In the genomic region with DNA sequence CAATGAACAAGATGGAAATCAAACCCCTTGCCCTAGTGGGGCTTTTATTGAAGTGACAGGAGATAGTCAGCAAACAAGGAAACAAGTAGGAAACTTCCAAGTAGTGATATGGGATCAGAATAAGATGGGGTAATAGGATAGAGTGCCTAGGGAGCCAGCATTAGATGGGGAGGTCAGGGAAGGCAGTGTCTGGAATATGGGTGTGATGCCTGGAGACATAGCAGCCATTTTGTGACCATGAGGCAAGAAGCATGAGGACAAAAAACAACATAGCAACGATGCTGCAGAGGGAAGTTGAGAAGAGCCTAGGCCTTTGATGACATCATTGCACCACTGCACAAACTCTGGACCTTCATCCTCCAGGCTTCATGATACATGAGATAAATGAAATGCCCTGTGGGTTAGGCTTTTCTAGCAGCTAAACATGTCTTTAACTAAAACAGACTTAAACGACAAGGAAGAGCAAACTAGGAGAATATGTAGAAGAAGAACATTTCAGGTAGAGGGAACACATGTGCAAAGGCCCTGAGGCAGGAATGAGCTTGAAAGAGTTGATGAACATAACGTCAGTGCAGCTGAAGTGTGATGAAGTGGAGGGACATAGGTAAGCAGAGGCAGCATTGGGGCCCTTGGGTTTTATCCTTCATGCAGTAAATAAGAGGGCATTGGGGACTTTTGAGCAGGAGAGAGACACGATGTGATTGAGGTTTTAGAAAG, we compare ENCODE assay signal across 31 cellular contexts.
"Had no signal": no experiment of that assay in that cellular context is flagged by ENCODE, and none has a peak within 500 bp of the region (broad histone marks: within the 10 kb centered on the region; RNA-seq: fewer than 3 reads in every experiment).

No MANE protein-coding gene starts in this region.

- H3K4me1 Mint-ChIP-seq: endodermal cell, mesothelial cell of epicardium, neural crest cell had no signal

- H3K27ac ChIP-seq: epithelial cell of prostate, gastrocnemius medialis, neutrophil, pancreas, stomach, thyroid gland, vagina had no signal

- H3K27me3 ChIP-seq: gastrocnemius medialis, neutrophil, pancreas, stomach, thyroid gland, vagina had no signal

- H3K4me3 Mint-ChIP-seq: dendritic cell treated with granulocyte-macrophage colony-stimulating factor and Interleukin-4, amounts not matched to agents 40 ng/mL and 50 ng/mL, for 4 days; endodermal cell; mesothelial cell of epicardium; naive B cell; natural killer cell treated with Interleukin-12 subunit alpha and Interleukin-12 subunit beta and Interleukin-15 and Interleukin-18, amount 100 ng/mL, for 72 hours; neural crest cell had no signal

- H3K36me3 Mint-ChIP-seq: mesothelial cell of epicardium had no signal

- H3K36me3 ChIP-seq: gastrocnemius medialis, neutrophil, pancreas, stomach, thyroid gland, vagina had no signal

- H3K27ac Mint-ChIP-seq: dendritic cell treated with granulocyte-macrophage colony-stimulating factor and Interleukin-4, amounts not matched to agents 40 ng/mL and 50 ng/mL, for 4 days; endodermal cell; mesothelial cell of epicardium; natural killer cell treated with Interleukin-12 subunit alpha and Interleukin-12 subunit beta and Interleukin-15 and Interleukin-18, amount 100 ng/mL, for 72 hours had no signal

- ATAC-seq: esophagus mucosa; gastrocnemius medialis; left lobe of liver; mucosa of descending colon; natural killer cell treated with Interleukin-12 subunit alpha and Interleukin-12 subunit beta and Interleukin-15 and Interleukin-18, amount 100 ng/mL, for 72 hours; sciatic nerve had no signal

- H3K4me1 ChIP-seq: pancreas, stomach had no signal

- H3K4me2 ChIP-seq: smooth muscle cell had no signal

- DNase-seq: effector CD8-positive, alpha-beta T cell; foreskin fibroblast; gastrocnemius medialis; head of caudate nucleus; kidney; mesenchymal stem cell; mucosa of descending colon; naive B cell; retina; stimulated activated CD4-positive, alpha-beta T cell treated with anti-CD3 and anti-CD28 coated beads, Interleukin-12 subunit alpha, Interleukin-12 subunit beta, amount 100 ng/mL, for 4 hours; stimulated activated CD4-positive, alpha-beta T cell treated with anti-CD3 and anti-CD28 coated beads, Interleukin-1b, Interleukin-23, amount 100 ng/mL, for 48 hours; stimulated activated CD4-positive, alpha-beta T cell treated with anti-CD3 and anti-CD28 coated beads, Interleukin-4, amount 100 ng/mL, for 1 hour; stimulated activated CD8-positive, alpha-beta memory T cell treated with anti-CD3 and anti-CD28 coated beads, Interleukin-4, amount 100 ng/mL, for 48 hours; stimulated activated naive CD4-positive, alpha-beta T cell; stomach; thyroid gland; trophoblast cell had no signal

- H3K9me3 ChIP-seq: gastrocnemius medialis, mucosa of descending colon, neutrophil, pancreas, thyroid gland, vagina had no signal

- FAIRE-seq: kidney, pancreas had no signal

- H3K27me3 Mint-ChIP-seq: dendritic cell treated with granulocyte-macrophage colony-stimulating factor and Interleukin-4, amounts not matched to agents 40 ng/mL and 50 ng/mL, for 4 days; naive B cell; natural killer cell treated with Interleukin-12 subunit alpha and Interleukin-12 subunit beta and Interleukin-15 and Interleukin-18, amount 100 ng/mL, for 72 hours had no signal

- H3K4me3 ChIP-seq: gastrocnemius medialis, lung, mucosa of descending colon, pancreas, smooth muscle cell, stomach, thyroid gland, vagina had no signal
